In the genomic region with DNA sequence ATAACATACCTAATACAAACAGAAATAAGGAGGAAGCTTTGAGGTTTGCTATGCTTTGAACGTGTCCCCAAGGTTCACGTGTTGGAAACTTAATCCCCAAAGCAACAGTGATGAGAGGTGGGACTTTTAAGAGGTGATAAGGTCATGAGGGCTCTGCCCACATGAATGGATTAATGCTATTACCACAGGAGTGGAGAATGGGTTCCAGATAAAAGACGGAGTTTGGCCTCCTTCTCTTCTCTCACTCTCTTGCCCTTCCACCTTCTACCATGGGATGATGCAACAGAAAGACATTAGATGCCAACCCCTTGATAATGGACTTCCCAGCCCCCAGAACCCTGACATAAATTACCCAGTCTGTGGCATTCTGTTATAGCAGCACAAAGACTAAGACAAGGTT, we compare ENCODE assay signal across 1 cellular context.
TF ChIP-seq lines count a peak whose summit lies in the region.

No MANE protein-coding gene starts in this region.

TF ChIP-seq in HepG2, 621 proteins besides CTCF, POLR2A, EP300 and RAD21 (continued from another document):
- 0 out of 2 replicates have a peak, but pooled peaks have one; percentile 32 for TF ChIP-seq DPF2 (CRISPR knock-in tag; IDR thresholded peaks at IDR 0.05; ENCODE audit: borderline replicate concordance, low read depth)
